19 cellular contexts compared by ENCODE assay signal in the genomic region with DNA sequence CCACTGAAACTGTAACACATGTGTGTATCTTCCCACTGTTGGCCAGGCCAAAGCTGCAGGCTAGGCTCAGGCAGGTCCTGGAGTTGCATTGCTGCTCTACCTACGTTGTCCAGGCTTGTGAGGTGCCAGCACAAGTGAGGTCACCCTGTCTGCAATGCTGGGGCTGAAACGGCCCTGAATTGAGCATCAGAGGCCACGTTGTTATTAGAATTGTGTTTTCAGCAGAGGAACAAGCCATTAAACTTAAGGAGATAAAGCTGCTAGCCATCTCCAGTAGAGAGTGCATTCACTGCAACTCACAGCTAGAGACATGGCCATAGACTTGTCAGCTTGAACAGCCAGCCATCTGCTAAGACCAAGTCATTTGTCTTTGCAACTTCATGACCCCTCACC.
"Had no signal": no experiment of that assay in that cellular context is flagged by ENCODE, and none has a peak within 500 bp of the region (broad histone marks: within the 10 kb centered on the region; RNA-seq: fewer than 3 reads in every experiment).

No MANE protein-coding gene starts in this region.

- H3K27ac ChIP-seq: colonic mucosa, esophagus squamous epithelium, right atrium auricular region, suprapubic skin, vagina had no signal

- H3K27me3 Mint-ChIP-seq: activated B cell treated with CpG ODN at 0.5 μM for 24 hours; activated CD4-positive, alpha-beta memory T cell treated with anti-CD3 and anti-CD28 coated beads for 36 hours; activated naive CD8-positive, alpha-beta T cell; stimulated activated naive CD8-positive, alpha-beta T cell treated with anti-CD3 and anti-CD28 coated beads, Interleukin-15, Interleukin-2, amounts not matched to agents 100 ng/mL and 50 ng/mL, for 24 hours had no signal

- H3K4me1 Mint-ChIP-seq: activated B cell treated with CpG ODN at 0.5 μM for 24 hours had no signal

- H3K27ac Mint-ChIP-seq: activated B cell treated with CpG ODN at 0.5 μM for 24 hours; activated CD4-positive, alpha-beta memory T cell treated with anti-CD3 and anti-CD28 coated beads for 36 hours; activated naive CD8-positive, alpha-beta T cell; activated T-helper 1 cell treated with anti-CD3 and anti-CD28 coated beads, Interleukin-12 subunit alpha, Interleukin-12 subunit beta, Interleukin-2, Interleukin-4 antibody, amounts not matched to agents 30 ng/mL and 10 ng/mL and 1 ng/mL, durations not matched to agents 14 hours and 24 hours and 36 hours; mesothelial cell of epicardium; progenitor cell of endocrine pancreas; stimulated activated naive CD8-positive, alpha-beta T cell treated with anti-CD3 and anti-CD28 coated beads, Interleukin-15, Interleukin-2, amounts not matched to agents 100 ng/mL and 50 ng/mL, for 24 hours had no signal

- H3K4me1 ChIP-seq: colonic mucosa, suprapubic skin, vagina had no signal

- H3K4me3 ChIP-seq: colonic mucosa, esophagus squamous epithelium, right atrium auricular region, suprapubic skin, vagina had no signal

- H3K4me3 Mint-ChIP-seq: activated B cell treated with CpG ODN at 0.5 μM for 24 hours; activated CD4-positive, alpha-beta memory T cell treated with anti-CD3 and anti-CD28 coated beads for 36 hours; activated naive CD8-positive, alpha-beta T cell; activated T-helper 1 cell treated with anti-CD3 and anti-CD28 coated beads, Interleukin-12 subunit alpha, Interleukin-12 subunit beta, Interleukin-2, Interleukin-4 antibody, amounts not matched to agents 30 ng/mL and 10 ng/mL and 1 ng/mL, durations not matched to agents 14 hours and 24 hours and 36 hours; mesothelial cell of epicardium; stimulated activated naive CD8-positive, alpha-beta T cell treated with anti-CD3 and anti-CD28 coated beads, Interleukin-15, Interleukin-2, amounts not matched to agents 100 ng/mL and 50 ng/mL, for 24 hours had no signal

- H3K9me3 Mint-ChIP-seq: mesothelial cell of epicardium; stimulated activated naive CD8-positive, alpha-beta T cell treated with anti-CD3 and anti-CD28 coated beads, Interleukin-15, Interleukin-2, amounts not matched to agents 100 ng/mL and 50 ng/mL, for 24 hours had no signal

- H3K9me3 ChIP-seq: colonic mucosa, esophagus squamous epithelium, suprapubic skin, vagina had no signal

- DNase-seq: activated B cell treated with CpG ODN at 0.5 μM for 24 hours; activated CD4-positive, alpha-beta memory T cell treated with anti-CD3 and anti-CD28 coated beads for 36 hours; activated CD4-positive, alpha-beta T cell treated with anti-CD3 and anti-CD28 coated beads for 4 hours; activated gamma-delta T cell treated with Interleukin-2 at 50 U/mL for 16 hours; activated T-cell treated with anti-CD3 and anti-CD28 coated beads for 4 hours; colonic mucosa; esophagus squamous epithelium; stimulated activated CD4-positive, alpha-beta T cell treated with anti-CD3 and anti-CD28 coated beads, Interleukin-2, amount 100 ng/mL, for 24 hours; SW 1271; T-helper 2 cell; trophoblast cell had no signal

- H3K36me3 ChIP-seq: colonic mucosa, right atrium auricular region, suprapubic skin, vagina had no signal

- H3K36me3 Mint-ChIP-seq: mesothelial cell of epicardium had no signal

- H3K27me3 ChIP-seq: colonic mucosa, esophagus squamous epithelium, right atrium auricular region, suprapubic skin, vagina had no signal
